8 cellular contexts compared by ENCODE assay signal in the genomic region with DNA sequence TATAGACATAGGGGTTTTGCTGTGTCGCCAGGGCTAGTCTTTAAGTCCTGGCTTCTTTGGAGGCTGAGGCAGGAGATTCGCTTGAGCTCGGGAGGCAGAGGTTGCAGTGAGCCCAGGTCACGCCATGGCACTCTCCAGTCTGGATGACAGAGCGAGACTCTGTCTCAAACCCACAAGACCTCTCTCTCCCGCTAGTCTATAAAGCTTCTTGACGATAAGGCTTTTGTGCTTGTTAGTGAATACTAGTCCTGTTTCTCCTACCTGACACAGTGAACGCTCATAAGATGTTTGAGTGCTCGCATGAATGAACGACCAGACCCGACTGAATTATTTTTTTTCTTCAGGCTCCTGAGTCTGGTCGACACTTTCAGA. TPM values are rescaled to one million over a fixed set of nuclear protein-coding genes. Genes with fewer than 3 reads are reported as not detected.
A peak's percentile ranks its signal among the peaks of the same experiment; 100 is the strongest.
DNase-seq lines count a peak whose midpoint lies in the region; ATAC-seq and TF ChIP-seq lines count a peak whose summit lies in the region.

No MANE protein-coding gene starts in this region.

- no peak for TF ChIP-seq CTCF in neutrophil (IDR thresholded peaks at IDR 0.05)

- DNase-seq in NCI-H510A treated with DMSO at 0.1 percent for 48 hours (lab: John Stamatoyannopoulos, UW) (peak; percentile 88), NCI-H510A (lab: John Stamatoyannopoulos, UW) (no peak), SJSA1 (ENCODE audit: low read depth in 1 of 2, low spot score in 2 of 2) (no peak), G401 (ENCODE audit: low spot score) (no peak), NCI-H1417 (lab: John Stamatoyannopoulos, UW) (no peak)

- H3K9ac ChIP-seq in endocrine pancreas (ENCODE audit: control insufficient read depth, insufficient read depth, low read length) = peak overlapping the region; percentile 62

- no peaks in the 10 kb centered on the region for H3K27me3 ChIP-seq in SJSA1 (replicated peaks)
- H3K27me3 ChIP-seq in endocrine pancreas (ENCODE audit: control insufficient read depth, insufficient read depth, low read length) = no peaks in the 10 kb centered on the region
- H3K27me3 ChIP-seq in neutrophil = no peaks in the 10 kb centered on the region

- H3K27ac ChIP-seq in SJSA1 = peak overlapping the region; percentile 76
- H3K27ac ChIP-seq in neutrophil = peak overlapping the region; percentile 89

- H3K4me3 ChIP-seq in SJSA1 (peak overlapping the region; percentile 84), endocrine pancreas (ENCODE audit: control insufficient read depth, insufficient read depth, low read length) (peak overlapping the region; percentile 82), neutrophil (ENCODE audit: low read depth in 1 of 2, low read length in 1 of 2) (peak overlapping the region; percentile 84 to 90)

- peak; percentile 7 for ATAC-seq in HG02759 (IDR thresholded peaks at IDR 0.05; ENCODE audit: unreplicated experiment)

- H3K36me3 ChIP-seq in SJSA1 (peaks cover 46% of the 10 kb centered on the region), endocrine pancreas (ENCODE audit: control insufficient read depth, insufficient read depth, low read length) (no peaks in the 10 kb centered on the region), neutrophil (peaks cover 2% of the 10 kb centered on the region)

- H3K4me1 ChIP-seq in SJSA1 (replicated peaks) = peaks cover 9% of the 10 kb centered on the region; the same call in 1 of the 2 replicates
- H3K4me1 ChIP-seq in endocrine pancreas (ENCODE audit: control insufficient read depth, insufficient read depth, low read length) = peaks cover 8% of the 10 kb centered on the region
- H3K4me1 ChIP-seq in neutrophil (ENCODE audit: control insufficient read depth in 1 of 2, insufficient read depth in 1 of 2, low read depth in 1 of 2, low read length in 1 of 2) = peaks cover 39 to 42% of the 10 kb centered on the region in 2 experiments

- in situ Hi-C loops in G401 (cut with HindIII; ENCODE audit: low sequenced_read_pairs) = no loop called here

- H3K9me3 ChIP-seq in SJSA1 (replicated peaks) (no peaks in the 10 kb centered on the region), endocrine pancreas (ENCODE audit: control insufficient read depth, low read length) (no peaks in the 10 kb centered on the region), neutrophil (no peaks in the 10 kb centered on the region)

RNA-seq across cellular contexts. Expression of a gene that starts 0.6 kb away (rescaled TPM):
- total RNA-seq in SJSA1 (2014; rRNA removed; shearing (Covaris generic)) = 104 and 116 TPM in 2 replicates
- 51.8 and 80.4 TPM in 2 replicates for total RNA-seq in G401 (2014; rRNA removed; shearing (Covaris generic))

RNA-seq across cellular contexts. Expression of a gene that starts 33.2 kb away (rescaled TPM):
- total RNA-seq in SJSA1 (2014; rRNA removed; shearing (Covaris generic)) = 65.4 and 73.4 TPM in 2 replicates
- total RNA-seq in G401 (2014; rRNA removed; shearing (Covaris generic)) = 23.6 and 35.4 TPM in 2 replicates

RNA-seq across cellular contexts. Expression of a gene that starts 54.3 kb away (rescaled TPM):
- total RNA-seq in SJSA1 (2014; rRNA removed; shearing (Covaris generic)) = 61.6 and 64.5 TPM in 2 replicates
- 31.6 and 32.8 TPM in 2 replicates for total RNA-seq in G401 (2014; rRNA removed; shearing (Covaris generic))
